2 cellular contexts compared by ENCODE assay signal in the genomic region with DNA sequence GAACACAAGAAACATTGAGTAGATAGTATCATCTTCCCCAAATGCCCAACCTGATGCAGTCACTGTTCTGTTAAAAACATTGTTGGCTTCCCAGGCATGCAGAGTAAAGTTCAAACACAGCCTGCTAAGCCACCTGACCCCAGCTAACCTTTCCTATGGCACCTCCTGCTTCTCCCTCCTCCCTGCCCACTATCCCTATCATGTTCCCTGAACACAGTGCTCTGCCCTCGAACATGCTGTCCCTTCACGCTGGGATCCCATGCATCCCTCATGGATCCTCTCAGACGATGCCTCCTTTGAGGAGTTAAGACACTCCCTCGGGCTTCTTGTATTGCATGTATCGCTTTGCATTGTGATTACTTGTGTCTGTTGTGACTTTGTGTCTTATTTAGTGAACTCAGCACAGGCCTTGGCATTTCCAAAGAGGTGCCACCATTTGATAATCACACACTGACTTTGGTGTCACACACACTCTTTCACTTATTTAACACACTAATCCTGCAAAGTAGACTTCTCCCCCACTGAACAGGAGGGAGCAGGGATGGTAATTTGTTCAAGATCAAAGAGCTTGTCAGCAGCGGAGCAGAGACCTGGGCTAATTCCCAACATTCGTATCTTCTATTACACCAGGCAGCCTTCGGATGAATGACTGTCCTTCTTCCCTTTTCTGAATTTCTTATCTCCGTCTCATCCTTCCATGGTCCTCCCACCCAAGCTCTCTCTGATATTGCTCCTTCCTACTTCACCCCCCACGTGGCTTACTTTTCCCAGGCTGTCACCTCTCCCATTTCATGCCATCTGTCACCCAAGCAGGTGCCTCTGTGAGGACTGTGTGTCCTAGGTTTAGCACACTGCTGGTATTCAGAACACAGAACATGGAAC.
TF ChIP-seq lines count a peak whose summit lies in the region.

No MANE protein-coding gene starts in this region.

TF ChIP-seq in K562, 482 proteins besides CTCF, POLR2A, EP300 and RAD21 (continued from another document and continues in another):
- TF ChIP-seq, protein P1, sequence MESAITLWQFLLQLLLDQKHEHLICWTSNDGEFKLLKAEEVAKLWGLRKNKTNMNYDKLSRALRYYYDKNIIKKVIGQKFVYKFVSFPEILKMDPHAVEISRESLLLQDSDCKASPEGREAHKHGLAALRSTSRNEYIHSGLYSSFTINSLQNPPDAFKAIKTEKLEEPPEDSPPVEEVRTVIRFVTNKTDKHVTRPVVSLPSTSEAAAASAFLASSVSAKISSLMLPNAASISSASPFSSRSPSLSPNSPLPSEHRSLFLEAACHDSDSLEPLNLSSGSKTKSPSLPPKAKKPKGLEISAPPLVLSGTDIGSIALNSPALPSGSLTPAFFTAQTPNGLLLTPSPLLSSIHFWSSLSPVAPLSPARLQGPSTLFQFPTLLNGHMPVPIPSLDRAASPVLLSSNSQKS (CRISPR knock-in tag; IDR thresholded peaks at IDR 0.05) = no peak
- no peak for TF ChIP-seq ZNF444 (CRISPR knock-in tag; IDR thresholded peaks at IDR 0.05)
- no peak for TF ChIP-seq ZNF165 (CRISPR knock-in tag; IDR thresholded peaks at IDR 0.05; ENCODE audit: borderline replicate concordance)
- no peak for TF ChIP-seq HNRNPH1 (optimal IDR thresholded peaks at IDR 0.05; ENCODE audit: low read depth, low read length)
- TF ChIP-seq ZNF253 (CRISPR knock-in tag; conservative IDR thresholded peaks at IDR 0.05) = no peak
- TF ChIP-seq, protein P2, sequence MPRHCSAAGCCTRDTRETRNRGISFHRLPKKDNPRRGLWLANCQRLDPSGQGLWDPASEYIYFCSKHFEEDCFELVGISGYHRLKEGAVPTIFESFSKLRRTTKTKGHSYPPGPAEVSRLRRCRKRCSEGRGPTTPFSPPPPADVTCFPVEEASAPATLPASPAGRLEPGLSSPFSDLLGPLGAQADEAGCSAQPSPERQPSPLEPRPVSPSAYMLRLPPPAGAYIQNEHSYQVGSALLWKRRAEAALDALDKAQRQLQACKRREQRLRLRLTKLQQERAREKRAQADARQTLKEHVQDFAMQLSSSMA (CRISPR knock-in tag; IDR thresholded peaks at IDR 0.05) = no peak
- TF ChIP-seq KDM4B (IDR thresholded peaks at IDR 0.05; ENCODE audit: borderline replicate concordance in 2 of 2, low read depth in 1 of 2) = no peak
- no peak for TF ChIP-seq HIVEP1 (CRISPR knock-in tag; IDR thresholded peaks at IDR 0.05)
- no peak for TF ChIP-seq CBX2 (IDR thresholded peaks at IDR 0.05; ENCODE audit: insufficient read depth, low read length, poor library complexity, severe bottlenecking)
- TF ChIP-seq, protein P3, sequence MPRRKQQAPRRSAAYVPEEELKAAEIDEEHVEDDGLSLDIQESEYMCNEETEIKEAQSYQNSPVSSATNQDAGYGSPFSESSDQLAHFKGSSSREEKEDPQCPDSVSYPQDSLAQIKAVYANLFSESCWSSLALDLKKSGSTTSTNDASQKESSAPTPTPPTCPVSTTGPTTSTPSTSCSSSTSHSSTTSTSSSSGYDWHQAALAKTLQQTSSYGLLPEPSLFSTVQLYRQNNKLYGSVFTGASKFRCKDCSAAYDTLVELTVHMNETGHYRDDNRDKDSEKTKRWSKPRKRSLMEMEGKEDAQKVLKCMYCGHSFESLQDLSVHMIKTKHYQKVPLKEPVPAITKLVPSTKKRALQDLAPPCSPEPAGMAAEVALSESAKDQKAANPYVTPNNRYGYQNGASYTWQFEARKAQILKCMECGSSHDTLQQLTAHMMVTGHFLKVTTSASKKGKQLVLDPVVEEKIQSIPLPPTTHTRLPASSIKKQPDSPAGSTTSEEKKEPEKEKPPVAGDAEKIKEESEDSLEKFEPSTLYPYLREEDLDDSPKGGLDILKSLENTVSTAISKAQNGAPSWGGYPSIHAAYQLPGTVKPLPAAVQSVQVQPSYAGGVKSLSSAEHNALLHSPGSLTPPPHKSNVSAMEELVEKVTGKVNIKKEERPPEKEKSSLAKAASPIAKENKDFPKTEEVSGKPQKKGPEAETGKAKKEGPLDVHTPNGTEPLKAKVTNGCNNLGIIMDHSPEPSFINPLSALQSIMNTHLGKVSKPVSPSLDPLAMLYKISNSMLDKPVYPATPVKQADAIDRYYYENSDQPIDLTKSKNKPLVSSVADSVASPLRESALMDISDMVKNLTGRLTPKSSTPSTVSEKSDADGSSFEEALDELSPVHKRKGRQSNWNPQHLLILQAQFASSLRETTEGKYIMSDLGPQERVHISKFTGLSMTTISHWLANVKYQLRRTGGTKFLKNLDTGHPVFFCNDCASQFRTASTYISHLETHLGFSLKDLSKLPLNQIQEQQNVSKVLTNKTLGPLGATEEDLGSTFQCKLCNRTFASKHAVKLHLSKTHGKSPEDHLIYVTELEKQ (CRISPR knock-in tag; IDR thresholded peaks at IDR 0.05) = no peak
- TF ChIP-seq CHD4 (IDR thresholded peaks at IDR 0.05; ENCODE audit: insufficient read depth, insufficient replicate concordance, low read depth, low read length, poor library complexity, severe bottlenecking) = no peak
- TF ChIP-seq HNRNPK (IDR thresholded peaks at IDR 0.05; ENCODE audit: low read depth, low read length, poor library complexity, severe bottlenecking) = no peak

TF ChIP-seq in HepG2, 621 proteins besides CTCF, POLR2A, EP300 and RAD21 (continued from another document and continues in another):
- TF ChIP-seq, protein P4, sequence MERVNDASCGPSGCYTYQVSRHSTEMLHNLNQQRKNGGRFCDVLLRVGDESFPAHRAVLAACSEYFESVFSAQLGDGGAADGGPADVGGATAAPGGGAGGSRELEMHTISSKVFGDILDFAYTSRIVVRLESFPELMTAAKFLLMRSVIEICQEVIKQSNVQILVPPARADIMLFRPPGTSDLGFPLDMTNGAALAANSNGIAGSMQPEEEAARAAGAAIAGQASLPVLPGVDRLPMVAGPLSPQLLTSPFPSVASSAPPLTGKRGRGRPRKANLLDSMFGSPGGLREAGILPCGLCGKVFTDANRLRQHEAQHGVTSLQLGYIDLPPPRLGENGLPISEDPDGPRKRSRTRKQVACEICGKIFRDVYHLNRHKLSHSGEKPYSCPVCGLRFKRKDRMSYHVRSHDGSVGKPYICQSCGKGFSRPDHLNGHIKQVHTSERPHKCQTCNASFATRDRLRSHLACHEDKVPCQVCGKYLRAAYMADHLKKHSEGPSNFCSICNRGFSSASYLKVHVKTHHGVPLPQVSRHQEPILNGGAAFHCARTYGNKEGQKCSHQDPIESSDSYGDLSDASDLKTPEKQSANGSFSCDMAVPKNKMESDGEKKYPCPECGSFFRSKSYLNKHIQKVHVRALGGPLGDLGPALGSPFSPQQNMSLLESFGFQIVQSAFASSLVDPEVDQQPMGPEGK (CRISPR knock-in tag; IDR thresholded peaks at IDR 0.05) = peak; percentile 39
- 0 out of 2 replicates have a peak, but pooled peaks have one; percentile 30 for TF ChIP-seq SALL2 (CRISPR knock-in tag; IDR thresholded peaks at IDR 0.05)
- peak; percentile 66; the same call in 1 of the 2 replicates for TF ChIP-seq MIER3 (CRISPR knock-in tag; IDR thresholded peaks at IDR 0.05; ENCODE audit: borderline replicate concordance)
- TF ChIP-seq SKI (IDR thresholded peaks at IDR 0.05; ENCODE audit: partially characterized antibody) = no peak
- TF ChIP-seq HHEX (CRISPR knock-in tag; IDR thresholded peaks at IDR 0.05) = no peak
- peak; percentile 64 for TF ChIP-seq SIX4 (CRISPR knock-in tag; IDR thresholded peaks at IDR 0.05)
- no peak for TF ChIP-seq SUZ12 (IDR thresholded peaks at IDR 0.05; ENCODE audit: low read depth, low read length)
- TF ChIP-seq, protein P5, sequence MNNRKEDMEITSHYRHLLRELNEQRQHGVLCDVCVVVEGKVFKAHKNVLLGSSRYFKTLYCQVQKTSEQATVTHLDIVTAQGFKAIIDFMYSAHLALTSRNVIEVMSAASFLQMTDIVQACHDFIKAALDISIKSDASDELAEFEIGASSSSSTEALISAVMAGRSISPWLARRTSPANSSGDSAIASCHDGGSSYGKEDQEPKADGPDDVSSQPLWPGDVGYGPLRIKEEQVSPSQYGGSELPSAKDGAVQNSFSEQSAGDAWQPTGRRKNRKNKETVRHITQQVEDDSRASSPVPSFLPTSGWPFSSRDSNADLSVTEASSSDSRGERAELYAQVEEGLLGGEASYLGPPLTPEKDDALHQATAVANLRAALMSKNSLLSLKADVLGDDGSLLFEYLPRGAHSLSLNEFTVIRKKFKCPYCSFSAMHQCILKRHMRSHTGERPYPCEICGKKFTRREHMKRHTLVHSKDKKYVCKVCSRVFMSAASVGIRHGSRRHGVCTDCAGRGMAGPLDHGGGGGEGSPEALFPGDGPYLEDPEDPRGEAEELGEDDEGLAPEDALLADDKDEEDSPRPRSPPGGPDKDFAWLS (CRISPR knock-in tag; IDR thresholded peaks at IDR 0.05; ENCODE audit: borderline replicate concordance) = no peak
- TF ChIP-seq ZNF136 (CRISPR knock-in tag; IDR thresholded peaks at IDR 0.05; ENCODE audit: low read depth) = no peak
- TF ChIP-seq, protein P6, sequence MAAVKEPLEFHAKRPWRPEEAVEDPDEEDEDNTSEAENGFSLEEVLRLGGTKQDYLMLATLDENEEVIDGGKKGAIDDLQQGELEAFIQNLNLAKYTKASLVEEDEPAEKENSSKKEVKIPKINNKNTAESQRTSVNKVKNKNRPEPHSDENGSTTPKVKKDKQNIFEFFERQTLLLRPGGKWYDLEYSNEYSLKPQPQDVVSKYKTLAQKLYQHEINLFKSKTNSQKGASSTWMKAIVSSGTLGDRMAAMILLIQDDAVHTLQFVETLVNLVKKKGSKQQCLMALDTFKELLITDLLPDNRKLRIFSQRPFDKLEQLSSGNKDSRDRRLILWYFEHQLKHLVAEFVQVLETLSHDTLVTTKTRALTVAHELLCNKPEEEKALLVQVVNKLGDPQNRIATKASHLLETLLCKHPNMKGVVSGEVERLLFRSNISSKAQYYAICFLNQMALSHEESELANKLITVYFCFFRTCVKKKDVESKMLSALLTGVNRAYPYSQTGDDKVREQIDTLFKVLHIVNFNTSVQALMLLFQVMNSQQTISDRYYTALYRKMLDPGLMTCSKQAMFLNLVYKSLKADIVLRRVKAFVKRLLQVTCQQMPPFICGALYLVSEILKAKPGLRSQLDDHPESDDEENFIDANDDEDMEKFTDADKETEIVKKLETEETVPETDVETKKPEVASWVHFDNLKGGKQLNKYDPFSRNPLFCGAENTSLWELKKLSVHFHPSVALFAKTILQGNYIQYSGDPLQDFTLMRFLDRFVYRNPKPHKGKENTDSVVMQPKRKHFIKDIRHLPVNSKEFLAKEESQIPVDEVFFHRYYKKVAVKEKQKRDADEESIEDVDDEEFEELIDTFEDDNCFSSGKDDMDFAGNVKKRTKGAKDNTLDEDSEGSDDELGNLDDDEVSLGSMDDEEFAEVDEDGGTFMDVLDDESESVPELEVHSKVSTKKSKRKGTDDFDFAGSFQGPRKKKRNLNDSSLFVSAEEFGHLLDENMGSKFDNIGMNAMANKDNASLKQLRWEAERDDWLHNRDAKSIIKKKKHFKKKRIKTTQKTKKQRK (IDR thresholded peaks at IDR 0.05; ENCODE audit: low read length) = no peak
- TF ChIP-seq, protein P7, sequence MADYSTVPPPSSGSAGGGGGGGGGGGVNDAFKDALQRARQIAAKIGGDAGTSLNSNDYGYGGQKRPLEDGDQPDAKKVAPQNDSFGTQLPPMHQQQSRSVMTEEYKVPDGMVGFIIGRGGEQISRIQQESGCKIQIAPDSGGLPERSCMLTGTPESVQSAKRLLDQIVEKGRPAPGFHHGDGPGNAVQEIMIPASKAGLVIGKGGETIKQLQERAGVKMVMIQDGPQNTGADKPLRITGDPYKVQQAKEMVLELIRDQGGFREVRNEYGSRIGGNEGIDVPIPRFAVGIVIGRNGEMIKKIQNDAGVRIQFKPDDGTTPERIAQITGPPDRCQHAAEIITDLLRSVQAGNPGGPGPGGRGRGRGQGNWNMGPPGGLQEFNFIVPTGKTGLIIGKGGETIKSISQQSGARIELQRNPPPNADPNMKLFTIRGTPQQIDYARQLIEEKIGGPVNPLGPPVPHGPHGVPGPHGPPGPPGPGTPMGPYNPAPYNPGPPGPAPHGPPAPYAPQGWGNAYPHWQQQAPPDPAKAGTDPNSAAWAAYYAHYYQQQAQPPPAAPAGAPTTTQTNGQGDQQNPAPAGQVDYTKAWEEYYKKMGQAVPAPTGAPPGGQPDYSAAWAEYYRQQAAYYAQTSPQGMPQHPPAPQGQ (CRISPR knock-in tag; IDR thresholded peaks at IDR 0.05; ENCODE audit: borderline replicate concordance) = peak; percentile 83; the same call in 1 of the 2 replicates
- peak; percentile 64 for TF ChIP-seq IRF2 (CRISPR knock-in tag; IDR thresholded peaks at IDR 0.05)
- TF ChIP-seq, protein P8, sequence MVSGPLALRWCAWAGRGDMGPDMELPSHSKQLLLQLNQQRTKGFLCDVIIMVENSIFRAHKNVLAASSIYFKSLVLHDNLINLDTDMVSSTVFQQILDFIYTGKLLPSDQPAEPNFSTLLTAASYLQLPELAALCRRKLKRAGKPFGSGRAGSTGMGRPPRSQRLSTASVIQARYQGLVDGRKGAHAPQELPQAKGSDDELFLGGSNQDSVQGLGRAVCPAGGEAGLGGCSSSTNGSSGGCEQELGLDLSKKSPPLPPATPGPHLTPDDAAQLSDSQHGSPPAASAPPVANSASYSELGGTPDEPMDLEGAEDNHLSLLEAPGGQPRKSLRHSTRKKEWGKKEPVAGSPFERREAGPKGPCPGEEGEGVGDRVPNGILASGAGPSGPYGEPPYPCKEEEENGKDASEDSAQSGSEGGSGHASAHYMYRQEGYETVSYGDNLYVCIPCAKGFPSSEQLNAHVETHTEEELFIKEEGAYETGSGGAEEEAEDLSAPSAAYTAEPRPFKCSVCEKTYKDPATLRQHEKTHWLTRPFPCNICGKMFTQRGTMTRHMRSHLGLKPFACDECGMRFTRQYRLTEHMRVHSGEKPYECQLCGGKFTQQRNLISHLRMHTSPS (CRISPR knock-in tag; IDR thresholded peaks at IDR 0.05; ENCODE audit: low read depth) = peak; percentile 82
- TF ChIP-seq GFI1 (CRISPR knock-in tag; IDR thresholded peaks at IDR 0.05; ENCODE audit: borderline replicate concordance) = no peak
- TF ChIP-seq PITX1 (CRISPR knock-in tag; IDR thresholded peaks at IDR 0.05) = peak; percentile 80
- no peak for TF ChIP-seq ZNF510 (CRISPR knock-in tag; IDR thresholded peaks at IDR 0.05; ENCODE audit: low read depth)
- no peak for TF ChIP-seq KDM3A (CRISPR knock-in tag; IDR thresholded peaks at IDR 0.05; ENCODE audit: low read depth)
- peak; percentile 61; the same call in 1 of the 2 replicates for TF ChIP-seq ZSCAN25 (CRISPR knock-in tag; IDR thresholded peaks at IDR 0.05)
- TF ChIP-seq, protein P9, sequence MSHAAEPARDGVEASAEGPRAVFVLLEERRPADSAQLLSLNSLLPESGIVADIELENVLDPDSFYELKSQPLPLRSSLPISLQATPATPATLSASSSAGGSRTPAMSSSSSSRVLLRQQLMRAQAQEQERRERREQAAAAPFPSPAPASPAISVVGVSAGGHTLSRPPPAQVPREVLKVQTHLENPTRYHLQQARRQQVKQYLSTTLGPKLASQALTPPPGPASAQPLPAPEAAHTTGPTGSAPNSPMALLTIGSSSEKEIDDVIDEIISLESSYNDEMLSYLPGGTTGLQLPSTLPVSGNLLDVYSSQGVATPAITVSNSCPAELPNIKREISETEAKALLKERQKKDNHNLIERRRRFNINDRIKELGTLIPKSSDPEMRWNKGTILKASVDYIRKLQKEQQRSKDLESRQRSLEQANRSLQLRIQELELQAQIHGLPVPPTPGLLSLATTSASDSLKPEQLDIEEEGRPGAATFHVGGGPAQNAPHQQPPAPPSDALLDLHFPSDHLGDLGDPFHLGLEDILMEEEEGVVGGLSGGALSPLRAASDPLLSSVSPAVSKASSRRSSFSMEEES (CRISPR knock-in tag; IDR thresholded peaks at IDR 0.05) = no peak
- TF ChIP-seq GTF3A (CRISPR knock-in tag; conservative IDR thresholded peaks at IDR 0.05) = no peak
- TF ChIP-seq ZNF772 (CRISPR knock-in tag; IDR thresholded peaks at IDR 0.05) = peak; percentile 49; the same call in 1 of the 2 replicates
- TF ChIP-seq NR2F1 (CRISPR knock-in tag; IDR thresholded peaks at IDR 0.05) = peak; percentile 75 to 85
